ENCODE assay signal across 29 cellular contexts in the genomic region with DNA sequence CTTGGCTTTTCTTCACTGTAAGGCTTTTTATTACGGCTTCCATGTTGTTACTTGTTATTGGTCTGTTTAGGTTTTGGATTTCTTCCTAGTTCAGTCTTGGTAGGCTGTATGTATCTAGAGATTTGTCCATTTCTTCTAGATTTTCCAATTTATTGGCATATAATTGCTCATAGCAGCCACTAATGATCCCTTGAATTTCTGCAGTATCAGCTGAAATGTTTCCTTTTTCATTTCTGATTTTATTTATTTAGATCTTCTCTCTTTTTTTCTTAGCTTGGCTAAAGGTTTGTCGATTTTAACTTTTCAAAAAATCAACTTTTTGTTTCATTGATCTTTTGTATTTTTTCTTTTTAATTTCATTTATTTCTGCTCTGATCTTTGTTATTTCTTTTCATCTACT.
"Had no signal": no experiment of that assay in that cellular context is flagged by ENCODE, and none has a peak within 500 bp of the region (broad histone marks: within the 10 kb centered on the region; RNA-seq: fewer than 3 reads in every experiment).

No MANE protein-coding gene starts in this region.

- H3K4me3 ChIP-seq: ascending aorta, SJSA1 had no signal

- H3K9me3 Mint-ChIP-seq: activated B cell treated with CpG ODN at 0.5 μM for 24 hours; activated naive CD4-positive, alpha-beta T cell treated with anti-CD3 and anti-CD28 coated beads for 36 hours; activated T-helper 17 cell treated with anti-CD3 and anti-CD28 coated beads, Interleukin-2, amount 50 U/mL, for 72 hours; T-helper 1 cell treated with Interleukin-12 subunit alpha and Interleukin-12 subunit beta and Interleukin-4 antibody, amounts not matched to agents 30 μg/mL and 1 μg/mL, for 36 hours had no signal

- DNase-seq: activated B cell treated with CpG ODN at 0.5 μM for 24 hours; activated CD4-positive, alpha-beta T cell treated with anti-CD3 and anti-CD28 coated beads for 1 hour; activated CD4-positive, alpha-beta T cell treated with anti-CD3 and anti-CD28 coated beads, Interleukin-2, amount 10 ng/mL, durations not matched to agents 24 days and 14 days; activated CD4-positive, alpha-beta T cell treated with anti-CD3 and anti-CD28 coated beads, Interleukin-2, amount 50 U/mL, for 48 hours; activated gamma-delta T cell; activated naive CD4-positive, alpha-beta T cell treated with anti-CD3 and anti-CD28 coated beads for 36 hours; activated T-cell treated with anti-CD3 and anti-CD28 coated beads for 4 hours; activated T-cell treated with anti-CD3 and anti-CD28 coated beads, Interleukin-2, amount 50 U/mL, for 48 hours; amniotic stem cell; MM.1S; NCI-H1105; NCI-H1436; NCI-H1694 treated with DMSO at 0.1 percent for 48 hours; NCI-H2029 treated with DMSO at 0.1 percent for 48 hours; NCI-H345; NCI-H510A; NCI-H526 treated with DMSO at 0.1 percent for 48 hours; NCI-H82; OCI-M1; Right ventricle myocardium superior; T-helper 9 cell had no signal

- H3K27ac Mint-ChIP-seq: activated B cell treated with CpG ODN at 0.5 μM for 24 hours; activated CD4-positive, alpha-beta T cell treated with anti-CD3 and anti-CD28 coated beads, Interleukin-2, amount 10 ng/mL, durations not matched to agents 24 days and 14 days; activated naive CD4-positive, alpha-beta T cell treated with anti-CD3 and anti-CD28 coated beads for 36 hours; activated T-helper 17 cell treated with anti-CD3 and anti-CD28 coated beads, Interleukin-2, amount 50 U/mL, for 72 hours; brain; T-helper 1 cell treated with Interleukin-12 subunit alpha and Interleukin-12 subunit beta and Interleukin-4 antibody, amounts not matched to agents 30 μg/mL and 1 μg/mL, for 36 hours had no signal

- H3K27me3 Mint-ChIP-seq: activated B cell treated with CpG ODN at 0.5 μM for 24 hours; activated CD4-positive, alpha-beta T cell treated with anti-CD3 and anti-CD28 coated beads, Interleukin-2, amount 10 ng/mL, durations not matched to agents 24 days and 14 days; activated T-helper 17 cell treated with anti-CD3 and anti-CD28 coated beads, Interleukin-2, amount 50 U/mL, for 72 hours had no signal

- H3K36me3 Mint-ChIP-seq: brain had no signal

- H3K4me3 Mint-ChIP-seq: activated B cell treated with CpG ODN at 0.5 μM for 24 hours; activated CD4-positive, alpha-beta T cell treated with anti-CD3 and anti-CD28 coated beads, Interleukin-2, amount 10 ng/mL, durations not matched to agents 24 days and 14 days; activated naive CD4-positive, alpha-beta T cell treated with anti-CD3 and anti-CD28 coated beads for 36 hours; activated T-helper 17 cell treated with anti-CD3 and anti-CD28 coated beads, Interleukin-2, amount 50 U/mL, for 72 hours; brain; T-helper 1 cell treated with Interleukin-12 subunit alpha and Interleukin-12 subunit beta and Interleukin-4 antibody, amounts not matched to agents 30 μg/mL and 1 μg/mL, for 36 hours had no signal

- H3K27ac ChIP-seq: ascending aorta, RWPE1, SJSA1 had no signal

- H3K9me3 ChIP-seq: SJSA1 had no signal

- H3K4me1 ChIP-seq: ascending aorta, SJSA1 had no signal

- ATAC-seq: activated T-helper 17 cell treated with anti-CD3 and anti-CD28 coated beads, Interleukin-2, amount 50 U/mL, for 72 hours; Panc1; SK-N-SH treated with all-trans-retinoic acid at 6 μM for 48 hours had no signal

- H3K36me3 ChIP-seq: SJSA1 had no signal

- H3K4me1 Mint-ChIP-seq: brain had no signal

- H3K27me3 ChIP-seq: ascending aorta, SJSA1 had no signal
